Comparison of ENCODE assay signal across 10 cellular contexts in the genomic region with DNA sequence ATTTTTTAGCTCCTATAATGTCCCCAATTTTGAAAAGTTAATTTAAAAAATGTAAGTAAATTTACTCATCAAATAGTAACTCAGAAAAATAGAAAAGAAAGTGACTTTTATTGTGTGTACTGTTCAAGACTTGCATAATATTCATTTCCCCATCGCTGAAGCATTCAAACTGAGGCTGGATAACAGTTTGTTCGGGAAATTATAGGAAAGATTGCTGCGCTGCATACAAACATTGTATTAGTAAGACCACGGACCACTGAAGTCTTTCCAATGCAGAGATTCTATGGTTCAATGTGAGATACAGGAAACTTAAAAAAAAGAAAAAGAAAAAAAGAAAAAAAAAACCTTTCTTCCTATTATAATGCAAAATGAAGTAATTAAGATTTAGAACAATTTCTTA. TPM values are rescaled to one million over a fixed set of nuclear protein-coding genes. Genes with fewer than 3 reads are reported as not detected.
A peak's percentile ranks its signal among the peaks of the same experiment; 100 is the strongest.
DNase-seq lines count a peak whose midpoint lies in the region; ATAC-seq and TF ChIP-seq lines count a peak whose summit lies in the region.
"Had no signal": no experiment of that assay in that cellular context is flagged by ENCODE, and none has a peak within 500 bp of the region (broad histone marks: within the 10 kb centered on the region; RNA-seq: fewer than 3 reads in every experiment).

No MANE protein-coding gene starts in this region.

- no peak for DNase-seq in activated CD4-positive, alpha-beta T cell treated with anti-CD3 and anti-CD28 coated beads, Interleukin-2, amount 10 ng/mL, durations not matched to agents 7 days and 5 days
- no peak for DNase-seq in activated CD4-positive, alpha-beta T cell treated with anti-CD3 and anti-CD28 coated beads for 1 hour
- DNase-seq in OCI-LY7 (ENCODE audit: low spot score) (no peak), mammary epithelial cell (no peak), DMS153 (lab: John Stamatoyannopoulos, UW) (no peak), COR-L47 (lab: John Stamatoyannopoulos, UW) (no peak)
- no peak for DNase-seq in stimulated activated effector memory CD8-positive, alpha-beta T cell treated with anti-CD3 and anti-CD28 coated beads, Interleukin-12 subunit alpha, Interleukin-12 subunit beta, amount 100 ng/mL, for 72 hours (ENCODE audit: low spot score in 2 of 2)
- no peak for DNase-seq in NK-92 treated with Interleukin-12 subunit alpha and Interleukin-12 subunit beta, amount 100 ng/mL, for 24 hours (lab: John Stamatoyannopoulos, UW)
- DNase-seq: occipital lobe had no signal

- H3K36me3 ChIP-seq in OCI-LY7 (ENCODE audit: insufficient read depth, low read length) (peaks cover 98% of the 10 kb centered on the region), mammary epithelial cell (ENCODE audit: insufficient read depth, low read length) (peaks cover 2% of the 10 kb centered on the region)

- CTCF ChIA-PET in activated CD4-positive, alpha-beta T cell treated with anti-CD3 and anti-CD28 coated beads, Interleukin-2, amount 10 ng/mL, durations not matched to agents 7 days and 5 days (lab: Charles Lee) = interaction anchor here (0.5 to 1.9 kb wide), 3 partner anchors 17 to 115 kb away, joined by 3 to 5 read pairs (median 3); no protein-coding TSS in a partner anchor
- CTCF ChIA-PET in OCI-LY7 (lab: Charles Lee; ENCODE audit: unreplicated experiment) = no interaction called here
- CTCF ChIA-PET in mammary epithelial cell (lab: Charles Lee; ENCODE audit: low non-redundant PET) = no interaction called here

- H3K4me1 Mint-ChIP-seq in activated CD4-positive, alpha-beta T cell treated with anti-CD3 and anti-CD28 coated beads, Interleukin-2, amount 10 ng/mL, durations not matched to agents 7 days and 5 days = peaks cover 72% of the 10 kb centered on the region
- peaks cover 32% of the 10 kb centered on the region for H3K4me1 Mint-ChIP-seq in stimulated activated effector memory CD8-positive, alpha-beta T cell treated with anti-CD3 and anti-CD28 coated beads, Interleukin-12 subunit alpha, Interleukin-12 subunit beta, amount 100 ng/mL, for 72 hours

- H3K4me3 ChIP-seq in OCI-LY7 (ENCODE audit: low read depth, low read length, poor library complexity, severe bottlenecking) (peak overlapping the region; percentile 54), mammary epithelial cell (replicated peaks in 1 of 3; ENCODE audit: insufficient read depth in 1 of 3, low read depth in 2 of 3, low read length in 3 of 3) (no peak overlapping the region)
- H3K4me3 ChIP-seq: suprapubic skin had no signal

- intact Hi-C loops in OCI-LY7 (cut with micrococcal nuclease; ENCODE audit: unreplicated experiment) (loop anchor here (1.0 kb wide), 1 partner anchor 7 kb away; no protein-coding TSS in a partner anchor), mammary epithelial cell (cut with micrococcal nuclease) (no loop called here)

- H3K79me2 ChIP-seq in OCI-LY7 (ENCODE audit: insufficient read depth, low read depth, low read length) = peaks cover 100% of the 10 kb centered on the region
- H3K79me2 ChIP-seq in mammary epithelial cell (ENCODE audit: insufficient read depth, low read length) = peaks cover 41% of the 10 kb centered on the region

- peak overlapping the region; percentile 82 for H3K27ac ChIP-seq in OCI-LY7 (ENCODE audit: low read depth, low read length, poor library complexity, severe bottlenecking)
- H3K27ac ChIP-seq in mammary epithelial cell (ENCODE audit: insufficient read depth, low read depth, low read length) = peak overlapping the region; percentile 95
- H3K27ac ChIP-seq: suprapubic skin had no signal

- peak overlapping the region; percentile 95 for H3K27ac Mint-ChIP-seq in activated CD4-positive, alpha-beta T cell treated with anti-CD3 and anti-CD28 coated beads, Interleukin-2, amount 10 ng/mL, durations not matched to agents 7 days and 5 days
- H3K27ac Mint-ChIP-seq in stimulated activated effector memory CD8-positive, alpha-beta T cell treated with anti-CD3 and anti-CD28 coated beads, Interleukin-12 subunit alpha, Interleukin-12 subunit beta, amount 100 ng/mL, for 72 hours = peak overlapping the region; percentile 86

- TF ChIP-seq CTCF in OCI-LY7 (conservative IDR thresholded peaks at IDR 0.05; ENCODE audit: low read length) (no peak), mammary epithelial cell (conservative IDR thresholded peaks at IDR 0.05 in 1 of 2, IDR thresholded peaks at IDR 0.05 in 1 of 2; ENCODE audit: extremely low read depth in 1 of 2, insufficient read depth in 1 of 2, low read depth in 1 of 2, low read length in 2 of 2) (no peak)

- H3K4me3 Mint-ChIP-seq in activated CD4-positive, alpha-beta T cell treated with anti-CD3 and anti-CD28 coated beads, Interleukin-2, amount 10 ng/mL, durations not matched to agents 7 days and 5 days = peak overlapping the region; percentile 68
- peak overlapping the region; percentile 94 for H3K4me3 Mint-ChIP-seq in stimulated activated effector memory CD8-positive, alpha-beta T cell treated with anti-CD3 and anti-CD28 coated beads, Interleukin-12 subunit alpha, Interleukin-12 subunit beta, amount 100 ng/mL, for 72 hours

- H3K4me2 ChIP-seq in OCI-LY7 (ENCODE audit: low read length) (peak overlapping the region; percentile 79), mammary epithelial cell (ENCODE audit: insufficient read depth, low read depth, low read length) (no peak overlapping the region)

- dilution Hi-C loops in mammary epithelial cell (cut with HindIII; ENCODE audit: low sequenced_read_pairs) = no loop called here

- ATAC-seq in stimulated activated effector memory CD8-positive, alpha-beta T cell treated with anti-CD3 and anti-CD28 coated beads, Interleukin-12 subunit alpha, Interleukin-12 subunit beta, amount 100 ng/mL, for 72 hours = no peak

- peaks cover 87% of the 10 kb centered on the region for H3K36me3 Mint-ChIP-seq in activated CD4-positive, alpha-beta T cell treated with anti-CD3 and anti-CD28 coated beads, Interleukin-2, amount 10 ng/mL, durations not matched to agents 7 days and 5 days (ENCODE audit: low read depth)
- peaks cover 100% of the 10 kb centered on the region for H3K36me3 Mint-ChIP-seq in stimulated activated effector memory CD8-positive, alpha-beta T cell treated with anti-CD3 and anti-CD28 coated beads, Interleukin-12 subunit alpha, Interleukin-12 subunit beta, amount 100 ng/mL, for 72 hours

- no peak overlapping the region for H3K9ac ChIP-seq in mammary epithelial cell (ENCODE audit: insufficient read depth, low read length)

- H3K27me3 Mint-ChIP-seq in activated CD4-positive, alpha-beta T cell treated with anti-CD3 and anti-CD28 coated beads, Interleukin-2, amount 10 ng/mL, durations not matched to agents 7 days and 5 days = no peaks in the 10 kb centered on the region

- H3K9me3 Mint-ChIP-seq in activated CD4-positive, alpha-beta T cell treated with anti-CD3 and anti-CD28 coated beads, Interleukin-2, amount 10 ng/mL, durations not matched to agents 7 days and 5 days = no peaks in the 10 kb centered on the region
- no peaks in the 10 kb centered on the region for H3K9me3 Mint-ChIP-seq in stimulated activated effector memory CD8-positive, alpha-beta T cell treated with anti-CD3 and anti-CD28 coated beads, Interleukin-12 subunit alpha, Interleukin-12 subunit beta, amount 100 ng/mL, for 72 hours

- POLR2A ChIA-PET in activated CD4-positive, alpha-beta T cell treated with anti-CD3 and anti-CD28 coated beads, Interleukin-2, amount 10 ng/mL, durations not matched to agents 7 days and 5 days (lab: Charles Lee) = interaction anchor here (2.0 kb wide), 1 partner anchor 15 kb away, joined by 6 read pairs; no protein-coding TSS in a partner anchor
- POLR2A ChIA-PET in OCI-LY7 (lab: Charles Lee) = interaction anchor here (1.3 to 2.2 kb wide), 3 partner anchors 10 to 115 kb away, joined by 8 to 12 read pairs (median 8); partner anchors contain the start of gene STK17B

- H2AFZ ChIP-seq in OCI-LY7 (ENCODE audit: low read length) = no peak overlapping the region
- H2AFZ ChIP-seq in mammary epithelial cell (ENCODE audit: low read depth, low read length) = no peak overlapping the region

- no peaks in the 10 kb centered on the region for H3K27me3 ChIP-seq in mammary epithelial cell (ENCODE audit: insufficient read depth, low read length)
- H3K27me3 ChIP-seq: suprapubic skin had no signal

- in situ Hi-C loops in mammary epithelial cell (cut with MboI; ENCODE audit: low sequenced_read_pairs in 2 of 2) = no loop called here

- H3K9me2 ChIP-seq in OCI-LY7 (ENCODE audit: insufficient read depth, low read length) = no peaks in the 10 kb centered on the region

- H3K9me3 ChIP-seq in OCI-LY7 (ENCODE audit: low read length) = no peaks in the 10 kb centered on the region
- no peaks in the 10 kb centered on the region for H3K9me3 ChIP-seq in mammary epithelial cell (replicated peaks; ENCODE audit: insufficient read depth, low read length)
- H3K9me3 ChIP-seq: suprapubic skin had no signal

- H4K20me1 ChIP-seq in OCI-LY7 (ENCODE audit: insufficient read depth, low read length) (peaks cover 24% of the 10 kb centered on the region), mammary epithelial cell (ENCODE audit: insufficient read depth, low read length) (no peaks in the 10 kb centered on the region)

- WGBS in mammary epithelial cell (ENCODE audit: low coverage, missing lambda C conversion rate) = 100% methylated on average over 2 of the region's 4 CpGs

- peaks cover 92% of the 10 kb centered on the region for H3K4me1 ChIP-seq in OCI-LY7 (ENCODE audit: insufficient read depth, low read length, poor library complexity, severe bottlenecking)
- peaks cover 20% of the 10 kb centered on the region for H3K4me1 ChIP-seq in mammary epithelial cell (ENCODE audit: insufficient read depth, low read length)
- H3K4me1 ChIP-seq: suprapubic skin had no signal

- BruUV-seq in OCI-LY7 (replicated peaks; lab: Mats Ljungman, UMichigan) (no TSS peak), mammary epithelial cell (replicated peaks; lab: Mats Ljungman, UMichigan) (no TSS peak)

RNA-seq across cellular contexts. Expression of gene STK17B, which starts 10.4 kb away (rescaled TPM):
- 100 to 1,000 TPM; 329 to 403 TPM for total RNA-seq in activated CD4-positive, alpha-beta T cell treated with anti-CD3 and anti-CD28 coated beads, Interleukin-2, amount 10 ng/mL, durations not matched to agents 7 days and 5 days
- total RNA-seq in OCI-LY7 (2014; rRNA removed; shearing (Covaris generic)) = 87.4 and 95.0 TPM in 2 replicates
- total RNA-seq in OCI-LY7 (2022) = 148 and 182 TPM in 2 replicates
- total RNA-seq in mammary epithelial cell = 10 to 100 TPM in 1 of 2 donors, 1 to 10 TPM in 1; 5.7 to 11.6 TPM
- polyA plus RNA-seq in mammary epithelial cell = 4.3 TPM
- 3.7 TPM for polyA minus RNA-seq in mammary epithelial cell

Comparison
In these comparisons a context has a peak if more than half of its experiments do, and no peak if none do; other contexts are left out.
1. RNA of gene STK17B, which starts 10.4 kb away (total RNA-seq): 329 to 403 TPM in activated CD4-positive, alpha-beta T cell treated with anti-CD3 and anti-CD28 coated beads, Interleukin-2, amount 10 ng/mL, durations not matched to agents 7 days and 5 days and 87.4 to 182 TPM in OCI-LY7; 5.7 to 11.6 TPM in mammary epithelial cell; every median in the first group is over 4 times any median in the second.